8 cellular contexts compared by ENCODE assay signal in the genomic region with DNA sequence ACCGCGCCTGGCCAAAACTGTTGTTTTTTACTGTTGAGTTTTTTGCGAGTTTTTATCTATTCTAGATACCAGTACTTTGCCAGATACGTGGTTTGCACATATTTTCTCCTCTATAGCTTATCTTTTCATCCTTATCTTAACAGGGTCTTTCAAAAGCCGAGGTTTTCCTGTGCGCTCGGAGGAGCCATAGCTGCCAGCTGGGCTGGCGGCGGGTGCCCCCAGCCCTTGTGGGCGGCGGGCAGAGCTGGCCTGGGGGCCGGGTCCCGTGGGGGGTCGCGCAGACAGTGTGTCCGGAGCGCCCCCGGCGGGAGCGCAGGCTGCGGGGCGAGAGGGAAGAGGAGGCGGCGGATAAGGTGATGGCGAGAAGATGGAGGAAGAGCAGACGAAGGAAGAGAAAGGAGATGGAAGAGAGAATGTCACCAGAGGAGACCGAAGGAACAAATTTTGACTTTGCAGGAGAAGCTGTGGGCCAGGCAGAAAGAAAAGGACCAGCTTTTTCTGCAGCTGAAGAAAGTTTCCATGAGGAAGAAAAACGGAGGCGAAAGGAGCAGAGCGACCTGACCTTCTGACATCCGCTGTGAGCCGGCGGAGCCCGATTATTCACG. TPM values are rescaled to one million over a fixed set of nuclear protein-coding genes. Genes with fewer than 3 reads are reported as not detected.
A peak's percentile ranks its signal among the peaks of the same experiment; 100 is the strongest.
DNase-seq lines count a peak whose midpoint lies in the region; ATAC-seq, FAIRE-seq and TF ChIP-seq lines count a peak whose summit lies in the region.

No MANE protein-coding gene starts in this region.

- H3K56ac ChIP-seq in mesendoderm (ENCODE audit: low read length) = peak overlapping the region; percentile 53

- H3K9ac ChIP-seq in GM12878 (ENCODE audit: control insufficient read depth, insufficient read depth, low read length) (peak overlapping the region; percentile 29; the same call in 1 of the 2 replicates), mesendoderm (ENCODE audit: low read length) (no peak overlapping the region)

- BruUV-seq in GM12878 (replicated peaks; lab: Mats Ljungman, UMichigan) = no TSS peak

- H3K4me2 ChIP-seq in GM12878 (ENCODE audit: control insufficient read depth, insufficient read depth) = peak overlapping the region; percentile 62
- H3K4me2 ChIP-seq in mesendoderm (ENCODE audit: low read length) = no peak overlapping the region

- peak overlapping the region; percentile 51 for H2AFZ ChIP-seq in GM12878 (ENCODE audit: control insufficient read depth, low read depth, low read length)

- in situ Hi-C loops in GM12878 (cut with MboI) (no loop called here), HAP-1 (cut with MboI; ENCODE audit: low sequenced_read_pairs) (no loop called here)

- no peak for TF ChIP-seq RAD21 in GM12878 (IDR thresholded peaks at IDR 0.05; ENCODE audit: insufficient read depth, low read depth, low read length)

- H4K20me1 ChIP-seq in GM12878 (ENCODE audit: control insufficient read depth, insufficient read depth) = no peaks in the 10 kb centered on the region

- H3K9me3 ChIP-seq in BE2C (no peaks in the 10 kb centered on the region), GM12878 (replicated peaks; ENCODE audit: control insufficient read depth, insufficient read depth, low read length) (no peaks in the 10 kb centered on the region), HAP-1 (0 out of 2 replicates have a peak, but pooled peaks cover 3% of the 10 kb centered on the region)

- intact Hi-C loops in GM12878 (cut with micrococcal nuclease; ENCODE audit: unreplicated experiment) = no loop called here

- TF ChIP-seq EP300 in GM12878 (IDR thresholded peaks at IDR 0.05; ENCODE audit: borderline replicate concordance in 1 of 2, control insufficient read depth in 1 of 2, low read depth in 2 of 2, low read length in 2 of 2) = no peak

- H3K4ac ChIP-seq in mesendoderm (ENCODE audit: low read depth, low read length) = no peak overlapping the region

- H3K23ac ChIP-seq in mesendoderm (ENCODE audit: low read length) = no peak overlapping the region

- no peak for FAIRE-seq in GM12878 (lab: Jason Lieb, UNC)

- no peaks in the 10 kb centered on the region for H3K79me2 ChIP-seq in GM12878 (ENCODE audit: control insufficient read depth, insufficient read depth, low read length)
- no peaks in the 10 kb centered on the region for H3K79me2 ChIP-seq in mesendoderm (ENCODE audit: control insufficient read depth, insufficient read depth, low read length)

- WGBS in GM12878 (ENCODE audit: insufficient coverage, insufficient replicate concordance, low lambda C conversion rate, missing lambda C conversion rate) = 7% methylated on average over 34 of the region's 35 CpGs
- WGBS in mesendoderm (ENCODE audit: extremely low coverage, insufficient coverage, low lambda C conversion rate) = no CpG with 5 or more reads among the region's 35 CpGs
- WGBS in urinary bladder = 5% methylated on average over 35 of the region's 35 CpGs

- peak; percentile 27 for ATAC-seq in GM19023 (IDR thresholded peaks at IDR 0.05; ENCODE audit: unreplicated experiment)
- ATAC-seq in HG03280 (IDR thresholded peaks at IDR 0.05; ENCODE audit: unreplicated experiment) = peak; percentile 32
- ATAC-seq in GM12878 = peak; percentile 37

- H2AK5ac ChIP-seq in mesendoderm (ENCODE audit: low read length) = no peak overlapping the region

- no peak for TF ChIP-seq POLR2A in GM12878 (IDR thresholded peaks at IDR 0.05; ENCODE audit: low read depth, low read length)

- H3K27ac ChIP-seq in GM12878 (ENCODE audit: control insufficient read depth, insufficient read depth) = no peak overlapping the region
- no peak overlapping the region for H3K27ac ChIP-seq in mesendoderm (ENCODE audit: low read depth, low read length)
- H3K27ac ChIP-seq in urinary bladder (ENCODE audit: low read depth) = no peak overlapping the region

- no peak overlapping the region for H2BK15ac ChIP-seq in mesendoderm (replicated peaks; ENCODE audit: low read depth)

- no peaks in the 10 kb centered on the region; the same call in 1 of the 2 replicates for H3K4me1 ChIP-seq in BE2C
- peaks cover 5% of the 10 kb centered on the region; the same call in 1 of the 2 replicates for H3K4me1 ChIP-seq in GM12878 (ENCODE audit: control insufficient read depth, insufficient read depth, low read length)
- peaks cover 3% of the 10 kb centered on the region for H3K4me1 ChIP-seq in mesendoderm (ENCODE audit: control insufficient read depth, low read depth, low read length)
- H3K4me1 ChIP-seq in urinary bladder (ENCODE audit: insufficient read depth) = no peaks in the 10 kb centered on the region
- H3K4me1 ChIP-seq in HAP-1 = peaks cover 10% of the 10 kb centered on the region

- SMC1A ChIA-PET in GM12878 (lab: Charles Lee; ENCODE audit: uncharacterized antibody, unreplicated experiment) = interaction anchor here (1.2 kb wide), 2 partner anchors 11 to 13 kb away, joined by 3 read pairs; partner anchors contain the start of gene EIF4A2

- no peak overlapping the region for H4K5ac ChIP-seq in mesendoderm (ENCODE audit: low read length)

- H3K36me3 ChIP-seq in BE2C (no peaks in the 10 kb centered on the region), GM12878 (ENCODE audit: control insufficient read depth in 2 of 2, insufficient read depth in 2 of 2, low read length in 1 of 2) (no peaks in the 10 kb centered on the region), mesendoderm (ENCODE audit: control insufficient read depth, insufficient read depth, low read length) (no peaks in the 10 kb centered on the region), urinary bladder (ENCODE audit: insufficient read depth) (no peaks in the 10 kb centered on the region), HAP-1 (replicated peaks) (no peaks in the 10 kb centered on the region)

- no peak for TF ChIP-seq CTCF in BE2C (IDR thresholded peaks at IDR 0.05; ENCODE audit: low read depth, low read length)
- TF ChIP-seq CTCF in GM12878 (IDR thresholded peaks at IDR 0.05 in 2 of 3, conservative IDR thresholded peaks at IDR 0.05 in 1 of 3; ENCODE audit: control insufficient read depth in 2 of 3, extremely low read depth in 1 of 3, insufficient read depth in 1 of 3, low read depth in 3 of 3, low read length in 3 of 3) = no peak

- peak; percentile 18 for DNase-seq in BE2C
- no peak for DNase-seq in GM12878 (ENCODE audit: low read depth, low spot score)
- no peak for DNase-seq in mesendoderm
- DNase-seq in HAP-1 (ENCODE audit: low spot score in 2 of 2) = no peak
- DNase-seq in ureter (ENCODE audit: low spot score) = no peak

- RAD21 ChIA-PET in GM12878 (lab: Charles Lee; ENCODE audit: unreplicated experiment) = no interaction called here

- no peaks in the 10 kb centered on the region for H3K79me1 ChIP-seq in mesendoderm (ENCODE audit: low read length)

- H3K18ac ChIP-seq in mesendoderm (ENCODE audit: low read length) = no peak overlapping the region

- POLR2A ChIA-PET in GM12878 (lab: Charles Lee) = interaction anchor here (0.6 to 1.3 kb wide), 2 partner anchors 10 to 554 kb away, joined by 4 to 6 read pairs; no protein-coding TSS in a partner anchor

- CTCF ChIA-PET in GM12878 (lab: Yijun Ruan, JAX) = interaction anchor here (0.6 to 2.1 kb wide), 6 partner anchors 10 to 367 kb away, joined by 3 to 12 read pairs (median 4); partner anchors contain the start of genes EIF4A2 and RPL39L

- H2BK120ac ChIP-seq in mesendoderm (ENCODE audit: low read depth, low read length) = no peak overlapping the region

- no peak overlapping the region for H2BK5ac ChIP-seq in mesendoderm (ENCODE audit: low read length)

- H3K4me3 ChIP-seq in BE2C (ENCODE audit: low read depth, low read length) (peak overlapping the region; percentile 54), GM12878 (peak overlapping the region; percentile 67), mesendoderm (ENCODE audit: low read length) (no peak overlapping the region), urinary bladder (ENCODE audit: low read depth, low read length) (peak overlapping the region; percentile 45), HAP-1 (no peak overlapping the region)

- H3K27me3 ChIP-seq in BE2C (no peaks in the 10 kb centered on the region), GM12878 (replicated peaks in 1 of 2; ENCODE audit: control insufficient read depth in 2 of 2, insufficient read depth in 2 of 2, low read length in 1 of 2) (no peaks in the 10 kb centered on the region), mesendoderm (ENCODE audit: insufficient read depth, low read length, poor library complexity) (no peaks in the 10 kb centered on the region), HAP-1 (ENCODE audit: low read depth) (no peaks in the 10 kb centered on the region)

- no peak overlapping the region for H4K8ac ChIP-seq in mesendoderm (ENCODE audit: low read depth, low read length)

RNA-seq across cellular contexts. Expression of gene EIF4A2, which starts 11.0 kb away (rescaled TPM):
- polyA plus RNA-seq in BE2C (2012; ENCODE audit: insufficient read depth, insufficient read length, low read depth) = 209 TPM
- 983 and 1,030 TPM in 2 replicates for total RNA-seq in GM12878 (2013; cell fraction: nucleolus; rRNA removed)
- total RNA-seq in GM12878 (2014; rRNA removed) (254 and 334 TPM in 2 replicates), GM12878 (2014; rRNA removed; fragmentation: Illumina TruSeq; extraction: Trizol) (321 and 331 TPM in 2 replicates), GM12878 (2021) (255 and 277 TPM in 2 replicates), urinary bladder (727 TPM), ureter (343 TPM)
- polyA plus RNA-seq in GM12878 (2011; ENCODE audit: low read depth) = 199 TPM
- polyA plus RNA-seq in GM12878 (2011; rRNA removed) (680 and 939 TPM in 2 replicates), GM12878 (2014; fragmentation: Illumina TruSeq; extraction: Trizol) (321 and 430 TPM in 2 replicates), GM12878 (2014; fragmentation: Nextera tagmentation; extraction: Ambion mirVana) (100 to 1,000 TPM; 216 to 263 TPM), GM12878 (2014; rRNA removed) (305 and 359 TPM in 2 replicates), GM12878 (2016; fragmentation: Nextera tagmentation; extraction: Ambion mirVana) (100 to 1,000 TPM; 154 to 159 TPM), urinary bladder (528 TPM)
- polyA plus RNA-seq in GM12878 (2011; cell fraction: cytosol; rRNA removed) = 144 and 284 TPM in 2 replicates
- 1,051 and 1,062 TPM in 2 replicates for polyA plus RNA-seq in GM12878 (2011; cell fraction: nucleus; rRNA removed)
- 243 and 320 TPM in 2 replicates for polyA plus RNA-seq in GM12878 (2012)
- 229 and 363 TPM in 2 replicates for polyA minus RNA-seq in GM12878 (2011; rRNA and poly(A)+ RNA removed)
- 147 and 185 TPM in 2 replicates for polyA minus RNA-seq in GM12878 (2011; cell fraction: cytosol; rRNA and poly(A)+ RNA removed)
- polyA minus RNA-seq in GM12878 (2011; cell fraction: nucleus; rRNA and poly(A)+ RNA removed) = 503 and 643 TPM in 2 replicates
- polyA plus RNA-seq in mesendoderm (2013, experiment 1 of 2) = 154 TPM
- polyA plus RNA-seq in mesendoderm (2013, experiment 2 of 2) = 151 TPM

RNA-seq across cellular contexts. Expression of gene RFC4, which starts 33.9 kb away (rescaled TPM):
- 18.8 TPM for polyA plus RNA-seq in BE2C (2012; ENCODE audit: insufficient read depth, insufficient read length, low read depth)
- 30.5 and 32.4 TPM in 2 replicates for total RNA-seq in GM12878 (2013; cell fraction: nucleolus; rRNA removed)
- total RNA-seq in GM12878 (2014; rRNA removed) (79.8 and 91.8 TPM in 2 replicates), GM12878 (2014; rRNA removed; fragmentation: Illumina TruSeq; extraction: Trizol) (112 and 121 TPM in 2 replicates), GM12878 (2021) (63.8 and 69.2 TPM in 2 replicates), urinary bladder (27.1 TPM), ureter (9.8 TPM)
- 99.9 TPM for polyA plus RNA-seq in GM12878 (2011; ENCODE audit: low read depth)
- polyA plus RNA-seq in GM12878 (2011; rRNA removed) (49.1 and 58.6 TPM in 2 replicates), GM12878 (2014; fragmentation: Illumina TruSeq; extraction: Trizol) (104 and 141 TPM in 2 replicates), GM12878 (2014; fragmentation: Nextera tagmentation; extraction: Ambion mirVana) (100 to 1,000 TPM; 122 to 139 TPM), GM12878 (2014; rRNA removed) (77.6 and 83.1 TPM in 2 replicates), GM12878 (2016; fragmentation: Nextera tagmentation; extraction: Ambion mirVana) (100 to 1,000 TPM; 144 TPM), urinary bladder (16.7 TPM)
- polyA plus RNA-seq in GM12878 (2011; cell fraction: cytosol; rRNA removed) = 20.8 and 22.0 TPM in 2 replicates
- 59.2 and 79.0 TPM in 2 replicates for polyA plus RNA-seq in GM12878 (2011; cell fraction: nucleus; rRNA removed)
- polyA plus RNA-seq in GM12878 (2012) = 45.5 and 55.8 TPM in 2 replicates
- 11.3 and 13.9 TPM in 2 replicates for polyA minus RNA-seq in GM12878 (2011; rRNA and poly(A)+ RNA removed)
- polyA minus RNA-seq in GM12878 (2011; cell fraction: cytosol; rRNA and poly(A)+ RNA removed) = 11.8 and 15.2 TPM in 2 replicates
- polyA minus RNA-seq in GM12878 (2011; cell fraction: nucleus; rRNA and poly(A)+ RNA removed) = 9.9 and 14.0 TPM in 2 replicates
- 79.0 TPM for polyA plus RNA-seq in mesendoderm (2013, experiment 1 of 2)
- 77.1 TPM for polyA plus RNA-seq in mesendoderm (2013, experiment 2 of 2)

RNA-seq across cellular contexts. Expression of gene KNG1, which starts 55.2 kb away (rescaled TPM):
- not detected for polyA plus RNA-seq in BE2C (2012; ENCODE audit: insufficient read depth, insufficient read length, low read depth)
- not detected in 2 replicates for total RNA-seq in GM12878 (2013; cell fraction: nucleolus; rRNA removed)
- total RNA-seq in GM12878 (2014; rRNA removed) = not detected in 2 replicates
- total RNA-seq in GM12878 (2014; rRNA removed; fragmentation: Illumina TruSeq; extraction: Trizol) = not detected in 2 replicates
- total RNA-seq in GM12878 (2021) = 0.21 and 0.24 TPM in 2 replicates
- polyA plus RNA-seq in GM12878 (2011; ENCODE audit: low read depth) = not detected
- polyA plus RNA-seq in GM12878 (2011; rRNA removed) = not detected in 2 replicates
- polyA plus RNA-seq in GM12878 (2011; cell fraction: cytosol; rRNA removed) = not detected in 2 replicates
- not detected in 2 replicates for polyA plus RNA-seq in GM12878 (2011; cell fraction: nucleus; rRNA removed)
- polyA plus RNA-seq in GM12878 (2012) = not detected in 2 replicates
- polyA plus RNA-seq in GM12878 (2014; fragmentation: Illumina TruSeq; extraction: Trizol) = not detected in 2 replicates
- not detected for polyA plus RNA-seq in GM12878 (2014; fragmentation: Nextera tagmentation; extraction: Ambion mirVana)
- not detected in 2 replicates for polyA plus RNA-seq in GM12878 (2014; rRNA removed)
- not detected for polyA plus RNA-seq in GM12878 (2016; fragmentation: Nextera tagmentation; extraction: Ambion mirVana)
- polyA minus RNA-seq in GM12878 (2011; rRNA and poly(A)+ RNA removed) = not detected in 2 replicates
- not detected in 2 replicates for polyA minus RNA-seq in GM12878 (2011; cell fraction: cytosol; rRNA and poly(A)+ RNA removed)
- not detected in 2 replicates for polyA minus RNA-seq in GM12878 (2011; cell fraction: nucleus; rRNA and poly(A)+ RNA removed)
- polyA plus RNA-seq in mesendoderm (2013, experiment 1 of 2) = 0.04 TPM
- 0.04 TPM for polyA plus RNA-seq in mesendoderm (2013, experiment 2 of 2)
- total RNA-seq in urinary bladder = not detected
- 0.37 TPM for polyA plus RNA-seq in urinary bladder
- total RNA-seq in ureter = not detected

Comparison
In these comparisons a context has a peak if more than half of its experiments do, and no peak if none do; other contexts are left out.
1. H3K4me3 ChIP-seq: peak in BE2C (single experiment), GM12878 (single experiment) and urinary bladder (single experiment); none in mesendoderm (single experiment) and HAP-1 (single experiment).
2. Peak in every context shown above with its lines, with median percentiles within 50 percentile points of each other: ATAC-seq.